Comparison of ENCODE assay signal across 12 cellular contexts in the genomic region with DNA sequence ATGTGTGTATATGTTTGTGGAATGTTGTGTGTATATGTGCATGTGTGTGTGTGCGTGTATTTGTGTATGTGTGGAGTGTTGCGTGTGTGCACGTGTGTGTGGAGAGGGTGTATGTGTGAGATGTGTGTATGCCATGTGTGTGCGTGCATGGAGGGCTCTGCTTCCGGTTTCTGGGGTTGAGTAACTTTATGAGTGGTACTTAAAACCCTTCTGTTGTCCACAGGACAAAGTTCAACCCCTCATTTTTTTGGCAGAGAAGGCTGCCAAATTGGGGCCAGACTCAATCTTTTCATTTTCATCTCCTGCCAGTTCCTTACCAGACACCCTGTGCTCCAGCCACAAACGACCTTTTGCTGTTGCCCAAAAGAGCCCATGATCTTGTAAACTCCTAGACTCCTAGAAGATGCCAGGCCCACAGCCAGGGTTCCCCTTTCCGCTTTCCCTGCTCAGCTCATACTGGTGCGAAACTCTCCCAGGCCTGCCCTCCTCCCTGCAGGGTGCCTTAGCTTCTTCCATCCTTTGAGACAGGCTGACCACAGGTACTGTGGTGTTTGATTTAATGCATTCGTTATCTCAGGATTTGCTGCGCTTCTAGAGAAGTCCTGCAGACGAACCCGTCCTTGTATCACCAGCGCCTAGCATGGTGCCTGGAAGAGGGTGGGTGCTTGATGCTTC.
DNase-seq lines count a peak whose midpoint lies in the region; ATAC-seq and TF ChIP-seq lines count a peak whose summit lies in the region.
"Had no signal": no experiment of that assay in that cellular context is flagged by ENCODE, and none has a peak within 500 bp of the region (broad histone marks: within the 10 kb centered on the region; RNA-seq: fewer than 3 reads in every experiment).

No MANE protein-coding gene starts in this region.

- no peaks in the 10 kb centered on the region for H3K36me3 Mint-ChIP-seq in activated T-helper 2 cell treated with anti-CD3 and anti-CD28 coated beads, Interferon-gamma antibody, Interleukin-2, Interleukin-4, amounts not matched to agents 10 μg/mL and 5 μg/mL and 100 μg/mL, durations not matched to agents 14 hours and 24 hours and 36 hours (ENCODE audit: low read depth)

- 90% methylated on average over 12 of the region's 13 CpGs for WGBS in mesenchymal stem cell
- 86 to 92% (median 89%) methylated on average over 13 of the region's 13 CpGs for WGBS in psoas muscle, 3 donors

- no peak overlapping the region for H2BK120ac ChIP-seq in mesenchymal stem cell (ENCODE audit: low read depth, low read length)

- H4K8ac ChIP-seq in mesenchymal stem cell (ENCODE audit: low read length): no peak overlapping the region

- no peak overlapping the region for H3K23ac ChIP-seq in mesenchymal stem cell (ENCODE audit: low read length in 2 of 2)

- H3K4me3 Mint-ChIP-seq in activated T-helper 2 cell treated with anti-CD3 and anti-CD28 coated beads, Interferon-gamma antibody, Interleukin-2, Interleukin-4, amounts not matched to agents 10 μg/mL and 5 μg/mL and 100 μg/mL, durations not matched to agents 14 hours and 24 hours and 36 hours (ENCODE audit: low read depth): no peak overlapping the region

- H3K4me2 ChIP-seq in mesenchymal stem cell (ENCODE audit: low read length, poor library complexity, severe bottlenecking): no peak overlapping the region
- H3K4me2 ChIP-seq: KMS-11 had no signal

- peak overlapping the region; percentile 40 for H4K91ac ChIP-seq in mesenchymal stem cell (ENCODE audit: low read length)

- no peak overlapping the region for H2BK5ac ChIP-seq in mesenchymal stem cell (ENCODE audit: low read depth, low read length, poor library complexity, severe bottlenecking)

- no peak overlapping the region for H3K4me3 ChIP-seq in mesenchymal stem cell (ENCODE audit: insufficient read depth in 1 of 2, low read depth in 1 of 2, low read length in 2 of 2)
- H3K4me3 ChIP-seq in psoas muscle: no peak overlapping the region
- H3K4me3 ChIP-seq: HAP-1 had no signal

- peak overlapping the region in 1 of 2 experiments; percentile 47 for H3K14ac ChIP-seq in mesenchymal stem cell (ENCODE audit: low read length in 2 of 2)

- no peak for TF ChIP-seq CTCF in psoas muscle (IDR thresholded peaks at IDR 0.05)

- no peaks in the 10 kb centered on the region for H3K9me3 Mint-ChIP-seq in activated T-helper 2 cell treated with anti-CD3 and anti-CD28 coated beads, Interferon-gamma antibody, Interleukin-2, Interleukin-4, amounts not matched to agents 10 μg/mL and 5 μg/mL and 100 μg/mL, durations not matched to agents 14 hours and 24 hours and 36 hours

- no peaks in the 10 kb centered on the region for H3K27me3 Mint-ChIP-seq in activated T-helper 2 cell treated with anti-CD3 and anti-CD28 coated beads, Interferon-gamma antibody, Interleukin-2, Interleukin-4, amounts not matched to agents 10 μg/mL and 5 μg/mL and 100 μg/mL, durations not matched to agents 14 hours and 24 hours and 36 hours (ENCODE audit: low read depth)

- H3K4me1 ChIP-seq in mesenchymal stem cell (ENCODE audit: control insufficient read depth, insufficient read depth, low read depth, low read length): peaks cover 34% of the 10 kb centered on the region
- no peaks in the 10 kb centered on the region for H3K4me1 ChIP-seq in psoas muscle
- H3K4me1 ChIP-seq: HAP-1 had no signal

- no peak overlapping the region for H2AK5ac ChIP-seq in mesenchymal stem cell (ENCODE audit: low read length, severe bottlenecking)

- no peaks in the 10 kb centered on the region for H3K9me3 ChIP-seq in mesenchymal stem cell (ENCODE audit: control insufficient read depth, low read length)
- no peaks in the 10 kb centered on the region for H3K9me3 ChIP-seq in psoas muscle
- H3K9me3 ChIP-seq: HAP-1 had no signal

- H3K36me3 ChIP-seq in mesenchymal stem cell (ENCODE audit: control insufficient read depth in 1 of 2, insufficient read depth in 2 of 2, low read depth in 1 of 2, low read length in 2 of 2) (peaks cover 0 to 4% of the 10 kb centered on the region in 2 experiments), psoas muscle (ENCODE audit: insufficient read depth in 1 of 2, low read depth in 1 of 2) (no peaks in the 10 kb centered on the region)
- H3K36me3 ChIP-seq: HAP-1 had no signal

- H3K79me1 ChIP-seq in mesenchymal stem cell (replicated peaks; ENCODE audit: low read length, poor library complexity, severe bottlenecking): peaks cover 66% of the 10 kb centered on the region

- DNase-seq in CD1c-positive myeloid dendritic cell (ENCODE audit: extremely low spot score): peak; percentile 55
- DNase-seq in activated T-helper 2 cell treated with anti-CD3 and anti-CD28 coated beads, Interferon-gamma antibody, Interleukin-2, Interleukin-4, amounts not matched to agents 10 μg/mL and 5 μg/mL and 100 μg/mL, durations not matched to agents 14 hours and 24 hours and 36 hours (ENCODE audit: low spot score): no peak
- DNase-seq in mesenchymal stem cell: no peak
- DNase-seq in ureter (ENCODE audit: low spot score): no peak
- DNase-seq in activated CD4-positive, alpha-beta T cell treated with anti-CD3 and anti-CD28 coated beads for 48 hours: no peak
- no peak for DNase-seq in psoas muscle
- no peak for DNase-seq in retina
- DNase-seq: NCI-H226 had no signal

- H3K27me3 ChIP-seq in mesenchymal stem cell (ENCODE audit: control insufficient read depth in 1 of 2, insufficient read depth in 1 of 2, low read length in 2 of 2) (no peaks in the 10 kb centered on the region), psoas muscle (ENCODE audit: insufficient read depth in 3 of 3, low read length in 2 of 3) (peaks cover 0 to 3% (median 0%) of the 10 kb centered on the region in 3 donors)

- H3K18ac ChIP-seq in mesenchymal stem cell (ENCODE audit: low read depth in 1 of 2, low read length in 2 of 2): no peak overlapping the region

- H3K9ac ChIP-seq in mesenchymal stem cell (ENCODE audit: low read length): no peak overlapping the region
- H3K9ac ChIP-seq: KMS-11 had no signal

- no peak overlapping the region for H2AFZ ChIP-seq in mesenchymal stem cell (ENCODE audit: low read depth, low read length)

- intact Hi-C loops in activated T-helper 2 cell treated with anti-CD3 and anti-CD28 coated beads, Interferon-gamma antibody, Interleukin-2, Interleukin-4, amounts not matched to agents 10 μg/mL and 5 μg/mL and 100 μg/mL, durations not matched to agents 14 hours and 24 hours and 36 hours (cut with micrococcal nuclease): no loop called here
- intact Hi-C loops in psoas muscle (cut with DNase I): no loop called here

- no peak overlapping the region for H2BK15ac ChIP-seq in mesenchymal stem cell (ENCODE audit: low read depth, poor library complexity, severe bottlenecking)

- H3K4me1 Mint-ChIP-seq in activated T-helper 2 cell treated with anti-CD3 and anti-CD28 coated beads, Interferon-gamma antibody, Interleukin-2, Interleukin-4, amounts not matched to agents 10 μg/mL and 5 μg/mL and 100 μg/mL, durations not matched to agents 14 hours and 24 hours and 36 hours (ENCODE audit: low read depth): peaks cover 28% of the 10 kb centered on the region

- H3K27ac ChIP-seq in mesenchymal stem cell (ENCODE audit: low read length, poor library complexity, severe bottlenecking) (no peak overlapping the region), psoas muscle (no peak overlapping the region)
- H3K27ac ChIP-seq: KMS-11 had no signal

- peak overlapping the region; percentile 23 for H3K27ac Mint-ChIP-seq in activated T-helper 2 cell treated with anti-CD3 and anti-CD28 coated beads, Interferon-gamma antibody, Interleukin-2, Interleukin-4, amounts not matched to agents 10 μg/mL and 5 μg/mL and 100 μg/mL, durations not matched to agents 14 hours and 24 hours and 36 hours

- H2BK12ac ChIP-seq in mesenchymal stem cell (ENCODE audit: low read length in 2 of 2): peak overlapping the region in 1 of 2 experiments; percentile 24

- no peak overlapping the region for H3K4ac ChIP-seq in mesenchymal stem cell (ENCODE audit: low read depth in 1 of 2, low read length in 2 of 2)

- ATAC-seq in HG03066 (IDR thresholded peaks at IDR 0.05; ENCODE audit: low read depth, unreplicated experiment): peak; percentile 68
- no peak for ATAC-seq in psoas muscle
- ATAC-seq: activated CD4-positive, CD25-positive, alpha-beta regulatory T cell treated with anti-CD3 and anti-CD28 coated beads, Interleukin-2, amount 50 U/mL, for 24 hours had no signal
